Comparison of ENCODE assay signal across 12 cellular contexts in the genomic region with DNA sequence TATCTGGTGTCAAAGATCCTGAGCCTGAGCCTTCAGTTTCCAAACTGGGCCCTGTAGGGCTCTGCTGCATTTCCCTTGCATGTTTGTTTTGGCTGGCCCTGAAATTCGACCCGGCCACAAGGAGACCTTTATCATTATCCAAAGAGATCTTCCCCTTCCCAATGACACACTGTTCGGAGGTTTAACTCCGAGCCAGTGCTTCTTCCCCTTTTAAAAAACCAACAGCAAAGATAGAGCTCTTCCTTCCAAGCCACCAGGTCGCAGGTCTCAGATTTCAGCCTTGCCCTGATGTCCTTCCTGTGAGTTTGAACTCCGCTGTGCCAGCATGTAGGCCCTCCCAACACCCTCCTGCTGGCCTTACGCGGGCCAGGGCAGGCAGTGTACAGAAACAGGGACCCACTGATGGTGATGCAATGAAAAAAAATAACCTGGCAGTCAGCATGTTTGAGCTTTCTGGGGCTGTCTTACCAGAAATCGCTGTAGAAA. TPM values are rescaled to one million over a fixed set of nuclear protein-coding genes. Genes with fewer than 3 reads are reported as not detected.
DNase-seq lines count a peak whose midpoint lies in the region; ATAC-seq lines count a peak whose summit lies in the region.
"Had no signal": no experiment of that assay in that cellular context is flagged by ENCODE, and none has a peak within 500 bp of the region (broad histone marks: within the 10 kb centered on the region; RNA-seq: fewer than 3 reads in every experiment).

No MANE protein-coding gene starts in this region.

- no peaks in the 10 kb centered on the region for H3K9me3 Mint-ChIP-seq in activated naive CD4-positive, alpha-beta T cell treated with anti-CD3 and anti-CD28 coated beads, Interleukin-2, amount 50 U/mL, for 72 hours

- peak; percentile 87 for ATAC-seq in left lobe of liver
- ATAC-seq in activated naive CD4-positive, alpha-beta T cell treated with anti-CD3 and anti-CD28 coated beads, Interleukin-2, amount 50 U/mL, for 72 hours: no peak
- ATAC-seq: GM12878 had no signal

- peak; percentile 29 for DNase-seq in COLO668 (lab: John Stamatoyannopoulos, UW; ENCODE audit: unreplicated experiment)
- peak; percentile 64 for DNase-seq in NCI-H146 (lab: John Stamatoyannopoulos, UW)
- peak; percentile 63 for DNase-seq in ecto neural progenitor cell (ENCODE audit: low spot score)
- DNase-seq in left lobe of liver (ENCODE audit: low spot score): peak; percentile 71
- DNase-seq in NCI-H128 (lab: John Stamatoyannopoulos, UW; ENCODE audit: unreplicated experiment): no peak
- DNase-seq in nucleus accumbens (lab: John Stamatoyannopoulos, UW): no peak
- DNase-seq in activated naive CD4-positive, alpha-beta T cell treated with anti-CD3 and anti-CD28 coated beads, Interleukin-2, amount 50 U/mL, for 72 hours (ENCODE audit: low spot score in 2 of 2): no peak
- no peak for DNase-seq in activated effector memory CD4-positive, alpha-beta T cell treated with anti-CD3 and anti-CD28 coated beads, Interleukin-2, amount 50 U/mL, for 16 hours
- DNase-seq: NCI-H526 treated with DMSO at 0.1 percent for 48 hours, T-helper 9 cell had no signal

- H3K27ac Mint-ChIP-seq in activated naive CD4-positive, alpha-beta T cell treated with anti-CD3 and anti-CD28 coated beads, Interleukin-2, amount 50 U/mL, for 72 hours: no peak overlapping the region
- H3K27ac Mint-ChIP-seq: CD14-positive monocyte had no signal

- H3K36me3 Mint-ChIP-seq in activated naive CD4-positive, alpha-beta T cell treated with anti-CD3 and anti-CD28 coated beads, Interleukin-2, amount 50 U/mL, for 72 hours: no peaks in the 10 kb centered on the region
- H3K36me3 Mint-ChIP-seq: CD14-positive monocyte had no signal

RNA-seq across cellular contexts. Expression of a gene that starts 53.1 kb away (rescaled TPM):
- total RNA-seq in left lobe of liver: 31.5 TPM
- 10 to 100 TPM; 21.1 to 23.7 TPM for total RNA-seq in activated naive CD4-positive, alpha-beta T cell treated with anti-CD3 and anti-CD28 coated beads, Interleukin-2, amount 50 U/mL, for 72 hours

Comparison
In these comparisons a context has a peak if more than half of its experiments do, and no peak if none do; other contexts are left out.
1. DNase-seq: peak in COLO668 (single experiment), NCI-H146 (single experiment), ecto neural progenitor cell (single experiment) and left lobe of liver (single experiment); none in NCI-H128 (single experiment), nucleus accumbens (0 of 56), activated naive CD4-positive, alpha-beta T cell treated with anti-CD3 and anti-CD28 coated beads, Interleukin-2, amount 50 U/mL, for 72 hours (0 of 2) and activated effector memory CD4-positive, alpha-beta T cell treated with anti-CD3 and anti-CD28 coated beads, Interleukin-2, amount 50 U/mL, for 16 hours (single experiment).